Comparison of ENCODE assay signal across 14 cellular contexts in genomic region chr2:217249490-217250451, GRCh38.
A peak's percentile ranks its signal among the peaks of the same experiment; 100 is the strongest.
DNase-seq lines count a peak whose midpoint lies in the region; TF ChIP-seq lines count a peak whose summit lies in the region.
"Had no signal": no experiment of that assay in that cellular context is flagged by ENCODE, and none has a peak within 500 bp of the region (broad histone marks: within the 10 kb centered on the region; RNA-seq: fewer than 3 reads in every experiment).

No MANE protein-coding gene starts in this region.

- H3K4me3 Mint-ChIP-seq in activated naive CD8-positive, alpha-beta T cell treated with anti-CD3 and anti-CD28 coated beads for 36 hours: no peak overlapping the region
- H3K4me3 Mint-ChIP-seq in CD4-positive, alpha-beta memory T cell: no peak overlapping the region
- H3K4me3 Mint-ChIP-seq: effector memory CD8-positive, alpha-beta T cell; T-cell had no signal

- H3K9me3 ChIP-seq in CD4-positive, alpha-beta memory T cell (ENCODE audit: control insufficient read depth in 1 of 2, low read length in 2 of 2): no peaks in the 10 kb centered on the region

- peaks cover 11% of the 10 kb centered on the region for H3K4me1 Mint-ChIP-seq in activated naive CD8-positive, alpha-beta T cell treated with anti-CD3 and anti-CD28 coated beads for 36 hours
- peaks cover 0 to 3% (median 0%) of the 10 kb centered on the region in 4 donors for H3K4me1 Mint-ChIP-seq in CD4-positive, alpha-beta memory T cell
- H3K4me1 Mint-ChIP-seq: T-cell had no signal

- H3K27me3 Mint-ChIP-seq in activated naive CD8-positive, alpha-beta T cell treated with anti-CD3 and anti-CD28 coated beads for 36 hours: peaks cover 18% of the 10 kb centered on the region
- H3K27me3 Mint-ChIP-seq in CD4-positive, alpha-beta memory T cell: peaks cover 4 to 8% of the 10 kb centered on the region in 2 donors

- no peak overlapping the region for H3K27ac Mint-ChIP-seq in activated naive CD8-positive, alpha-beta T cell treated with anti-CD3 and anti-CD28 coated beads for 36 hours
- H3K27ac Mint-ChIP-seq in CD4-positive, alpha-beta memory T cell: no peak overlapping the region
- H3K27ac Mint-ChIP-seq: effector memory CD8-positive, alpha-beta T cell; T-cell had no signal

- H3K9me3 Mint-ChIP-seq in activated naive CD8-positive, alpha-beta T cell treated with anti-CD3 and anti-CD28 coated beads for 36 hours: no peaks in the 10 kb centered on the region
- H3K9me3 Mint-ChIP-seq in CD4-positive, alpha-beta memory T cell: no peaks in the 10 kb centered on the region
- H3K9me3 Mint-ChIP-seq: T-cell had no signal

- no peaks in the 10 kb centered on the region for H3K27me3 ChIP-seq in CD4-positive, alpha-beta memory T cell (ENCODE audit: insufficient read depth, low read length)

- H3K36me3 Mint-ChIP-seq in activated naive CD8-positive, alpha-beta T cell treated with anti-CD3 and anti-CD28 coated beads for 36 hours: no peaks in the 10 kb centered on the region
- H3K36me3 Mint-ChIP-seq in CD4-positive, alpha-beta memory T cell: no peaks in the 10 kb centered on the region
- H3K36me3 Mint-ChIP-seq: T-cell had no signal

- intact Hi-C loops in CD4-positive, alpha-beta memory T cell (cut with micrococcal nuclease): no loop called here

- H3K4me1 ChIP-seq in CD4-positive, alpha-beta memory T cell (ENCODE audit: insufficient read depth, low read length): no peaks in the 10 kb centered on the region

- no peak overlapping the region for H3K4me3 ChIP-seq in skeletal muscle cell (ENCODE audit: low read depth, low read length)
- no peak overlapping the region for H3K4me3 ChIP-seq in CD4-positive, alpha-beta memory T cell (ENCODE audit: low read length in 2 of 2)
- H3K4me3 ChIP-seq: K562 had no signal

- no peaks in the 10 kb centered on the region for H3K36me3 ChIP-seq in CD4-positive, alpha-beta memory T cell (ENCODE audit: insufficient read depth, low read length)

- POLR2A ChIA-PET in HEK293T (lab: Yijun Ruan, JAX): interaction anchor here (0.8 kb wide), 1 partner anchor 552 kb away, joined by 3 read pairs; no protein-coding TSS in a partner anchor
- POLR2A ChIA-PET in CD4-positive, alpha-beta memory T cell (lab: Charles Lee; ENCODE audit: partially characterized antibody): no interaction called here

- DNase-seq in HEK293T (ENCODE audit: extremely low spot score): peak; percentile 46
- DNase-seq in OCI-M1 (lab: John Stamatoyannopoulos, UW): peak; percentile 38
- DNase-seq in left kidney (ENCODE audit: low read depth, low spot score): peak; percentile 92
- peak; percentile 41 for DNase-seq in skeletal muscle cell (ENCODE audit: low read depth)
- no peak for DNase-seq in Kasumi-1 (lab: John Stamatoyannopoulos, UW)
- DNase-seq in NCI-H748 treated with DMSO at 0.1 percent for 48 hours (lab: John Stamatoyannopoulos, UW): no peak
- DNase-seq in activated naive CD8-positive, alpha-beta T cell treated with anti-CD3 and anti-CD28 coated beads for 36 hours: no peak
- no peak for DNase-seq in CD4-positive, alpha-beta memory T cell
- DNase-seq: activated CD4-positive, alpha-beta T cell treated with anti-CD3 and anti-CD28 coated beads for 4 hours; effector memory CD8-positive, alpha-beta T cell; glutamatergic neuron; NCI-H1694; T-cell had no signal

- CTCF ChIA-PET in HEK293T (lab: Yijun Ruan, JAX): no interaction called here
- CTCF ChIA-PET in CD4-positive, alpha-beta memory T cell (lab: Charles Lee; ENCODE audit: partially characterized antibody): no interaction called here

- H3K27ac ChIP-seq in CD4-positive, alpha-beta memory T cell (ENCODE audit: low read depth, low read length): no peak overlapping the region

TF ChIP-seq in HEK293T, 16 proteins besides CTCF, POLR2A, EP300 and RAD21:
- no peak for TF ChIP-seq ELF4 (IDR thresholded peaks at IDR 0.05)
- peak; percentile 79 for TF ChIP-seq PKNOX1 (IDR thresholded peaks at IDR 0.05)

Comparison
In these comparisons a context has a peak if more than half of its experiments do, and no peak if none do; other contexts are left out.
1. DNase-seq: peak in HEK293T (single experiment), OCI-M1 (single experiment), left kidney (single experiment) and skeletal muscle cell (single experiment); none in Kasumi-1 (0 of 2), NCI-H748 treated with DMSO at 0.1 percent for 48 hours (single experiment), activated naive CD8-positive, alpha-beta T cell treated with anti-CD3 and anti-CD28 coated beads for 36 hours (single experiment) and CD4-positive, alpha-beta memory T cell (0 of 5).